Comparison of ENCODE assay signal across 8 cellular contexts in the genomic region with DNA sequence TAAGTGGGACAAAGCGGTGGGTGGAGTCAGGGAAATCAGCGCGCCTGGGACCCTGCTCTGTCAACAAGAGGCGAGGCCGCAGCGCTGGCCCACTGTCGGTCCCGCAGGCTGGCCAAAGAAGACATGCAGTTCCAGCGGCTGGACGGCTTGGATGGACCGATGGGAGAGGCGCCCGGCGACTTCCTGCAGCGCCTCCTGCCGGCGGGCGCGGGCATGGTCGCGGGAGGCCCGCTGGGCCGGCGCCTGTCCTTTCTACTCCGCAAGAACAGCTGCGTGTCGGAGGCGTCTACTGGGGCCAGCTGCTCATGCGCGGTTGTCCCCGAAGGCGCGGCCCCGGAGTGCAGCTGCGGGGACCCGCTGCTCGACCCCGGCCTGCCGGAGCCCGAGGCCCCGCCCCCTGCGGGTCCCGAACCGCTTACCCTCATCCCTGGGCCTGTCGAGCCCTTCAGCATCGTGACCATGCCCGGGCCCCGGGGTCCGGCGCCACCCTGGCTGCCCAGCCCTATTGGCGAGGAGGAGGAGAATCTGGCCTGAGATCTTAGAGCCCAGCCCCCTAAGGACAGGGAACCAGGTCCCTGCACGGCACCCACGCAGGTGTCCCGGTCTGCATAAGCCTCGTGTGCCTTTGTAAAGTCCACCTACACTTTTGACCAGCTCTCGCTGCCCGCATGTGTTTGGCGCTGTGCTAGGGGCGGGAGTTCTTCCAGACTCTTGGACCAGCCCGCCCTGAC. TPM values are rescaled to one million over a fixed set of nuclear protein-coding genes. Genes with fewer than 3 reads are reported as not detected.
DNase-seq lines count a peak whose midpoint lies in the region; ATAC-seq and TF ChIP-seq lines count a peak whose summit lies in the region.

No MANE protein-coding gene starts in this region.

- H3K27ac Mint-ChIP-seq in CD4-positive, alpha-beta memory T cell: no peak overlapping the region
- H3K27ac Mint-ChIP-seq in activated T-helper 2 cell treated with anti-CD3 and anti-CD28 coated beads, Interferon-gamma antibody, Interleukin-2, Interleukin-4, amounts not matched to agents 10 μg/mL and 5 μg/mL and 100 μg/mL, durations not matched to agents 14 hours and 24 hours and 36 hours: no peak overlapping the region
- peak overlapping the region in 1 of 3 experiments; percentile 56 for H3K27ac Mint-ChIP-seq in nephron

- H3K27ac ChIP-seq in CD4-positive, alpha-beta memory T cell (ENCODE audit: low read depth, low read length): no peak overlapping the region
- H3K27ac ChIP-seq in HUES6 (ENCODE audit: low read depth, low read length): no peak overlapping the region
- H3K27ac ChIP-seq in Peyer's patch: peak overlapping the region in 2 of 4 donors; percentile 11 to 30
- H3K27ac ChIP-seq in thyroid gland: peak overlapping the region in 1 of 3 donors; percentile 41

- POLR2A ChIA-PET in CD4-positive, alpha-beta memory T cell (lab: Charles Lee; ENCODE audit: partially characterized antibody): interaction anchor here (0.7 to 2.5 kb wide), 6 partner anchors 24 to 83 kb away, joined by 3 to 8 read pairs (median 4); a partner anchor contains a TSS

- no peak for ATAC-seq in HG02970 (IDR thresholded peaks at IDR 0.05; ENCODE audit: low FRiP score, unreplicated experiment)

- no peak overlapping the region for H3K4me3 ChIP-seq in CD4-positive, alpha-beta memory T cell (ENCODE audit: low read length in 2 of 2)
- H3K4me3 ChIP-seq in HUES6 (ENCODE audit: low read depth, low read length): peak overlapping the region; percentile 64
- H3K4me3 ChIP-seq in Peyer's patch: peak overlapping the region in 3 of 4 donors; percentile 39 to 41 (median 39)
- H3K4me3 ChIP-seq in fibroblast of the aortic adventitia (ENCODE audit: low read depth, low read length): peak overlapping the region; percentile 50
- H3K4me3 ChIP-seq in thyroid gland (replicated peaks in 1 of 3): peak overlapping the region in 1 of 3 donors; percentile 24

- peak overlapping the region in 5 of 8 donors; percentile 5 to 41 (median 32) for H3K4me3 Mint-ChIP-seq in CD4-positive, alpha-beta memory T cell
- H3K4me3 Mint-ChIP-seq in activated T-helper 2 cell treated with anti-CD3 and anti-CD28 coated beads, Interferon-gamma antibody, Interleukin-2, Interleukin-4, amounts not matched to agents 10 μg/mL and 5 μg/mL and 100 μg/mL, durations not matched to agents 14 hours and 24 hours and 36 hours (ENCODE audit: low read depth): peak overlapping the region; percentile 47
- peak overlapping the region; percentile 69 to 76 (median 71) for H3K4me3 Mint-ChIP-seq in nephron

- peak overlapping the region; percentile 15 for H3K9ac ChIP-seq in HUES6 (ENCODE audit: low read length)

- peaks cover 4 to 10% (median 5%) of the 10 kb centered on the region in 4 donors for H3K4me1 Mint-ChIP-seq in CD4-positive, alpha-beta memory T cell
- H3K4me1 Mint-ChIP-seq in activated T-helper 2 cell treated with anti-CD3 and anti-CD28 coated beads, Interferon-gamma antibody, Interleukin-2, Interleukin-4, amounts not matched to agents 10 μg/mL and 5 μg/mL and 100 μg/mL, durations not matched to agents 14 hours and 24 hours and 36 hours (ENCODE audit: low read depth): peaks cover 4% of the 10 kb centered on the region
- H3K4me1 Mint-ChIP-seq in nephron: no peaks in the 10 kb centered on the region

- no peaks in the 10 kb centered on the region for H3K36me3 Mint-ChIP-seq in CD4-positive, alpha-beta memory T cell
- no peaks in the 10 kb centered on the region for H3K36me3 Mint-ChIP-seq in activated T-helper 2 cell treated with anti-CD3 and anti-CD28 coated beads, Interferon-gamma antibody, Interleukin-2, Interleukin-4, amounts not matched to agents 10 μg/mL and 5 μg/mL and 100 μg/mL, durations not matched to agents 14 hours and 24 hours and 36 hours (ENCODE audit: low read depth)
- peaks cover 9% of the 10 kb centered on the region for H3K36me3 Mint-ChIP-seq in nephron (ENCODE audit: low read depth)

- peaks cover 3% of the 10 kb centered on the region for H3K4me1 ChIP-seq in CD4-positive, alpha-beta memory T cell (ENCODE audit: insufficient read depth, low read length)
- 0 out of 2 replicates have a peak, but pooled peaks cover 5% of the 10 kb centered on the region for H3K4me1 ChIP-seq in HUES6 (ENCODE audit: control insufficient read depth, insufficient read depth, low read length)
- H3K4me1 ChIP-seq in Peyer's patch: peaks cover 0 to 11% (median 4%) of the 10 kb centered on the region in 4 donors
- peaks cover 9% of the 10 kb centered on the region in 2 donors for H3K4me1 ChIP-seq in thyroid gland

- peaks cover 1 to 7% of the 10 kb centered on the region in 2 donors for H3K27me3 Mint-ChIP-seq in CD4-positive, alpha-beta memory T cell
- peaks cover 2% of the 10 kb centered on the region for H3K27me3 Mint-ChIP-seq in activated T-helper 2 cell treated with anti-CD3 and anti-CD28 coated beads, Interferon-gamma antibody, Interleukin-2, Interleukin-4, amounts not matched to agents 10 μg/mL and 5 μg/mL and 100 μg/mL, durations not matched to agents 14 hours and 24 hours and 36 hours (ENCODE audit: low read depth)
- H3K27me3 Mint-ChIP-seq in nephron (ENCODE audit: low read depth): peaks cover 11% of the 10 kb centered on the region

- WGBS in thyroid gland, 2 donors: 11 to 14% methylated on average over 10 to 34 of the region's 60 CpGs

- no peaks in the 10 kb centered on the region for H3K27me3 ChIP-seq in CD4-positive, alpha-beta memory T cell (ENCODE audit: insufficient read depth, low read length)
- H3K27me3 ChIP-seq in HUES6 (ENCODE audit: control insufficient read depth, insufficient read depth, low read length) (peaks cover 30% of the 10 kb centered on the region), Peyer's patch (no peaks in the 10 kb centered on the region), thyroid gland (no peaks in the 10 kb centered on the region)

- TF ChIP-seq CTCF in Peyer's patch (IDR thresholded peaks at IDR 0.05) (peak; percentile 74 to 93 (median 91)), fibroblast of the aortic adventitia (IDR thresholded peaks at IDR 0.05; ENCODE audit: insufficient read depth, low read length) (peak; percentile 63), nephron (IDR thresholded peaks at IDR 0.05; ENCODE audit: unreplicated experiment in 3 of 3) (peak; percentile 93 to 95 (median 94)), thyroid gland (IDR thresholded peaks at IDR 0.05) (peak; percentile 55 to 96 (median 79))

- CTCF ChIA-PET in CD4-positive, alpha-beta memory T cell (lab: Charles Lee; ENCODE audit: partially characterized antibody): interaction anchor here (0.6 to 27.8 kb wide), 24 partner anchors 10 to 573 kb away, joined by 3 to 906 read pairs (median 6); a partner anchor contains a TSS

- peak in 4 of 5 donors; percentile 56 to 61 (median 58) for DNase-seq in CD4-positive, alpha-beta memory T cell
- DNase-seq in Peyer's patch (peak; percentile 41 to 84 (median 82)), fibroblast of the aortic adventitia (ENCODE audit: low read depth) (peak; percentile 57), thyroid gland (peak; percentile 67 to 68)
- peak; percentile 65 for DNase-seq in activated T-helper 2 cell treated with anti-CD3 and anti-CD28 coated beads, Interferon-gamma antibody, Interleukin-2, Interleukin-4, amounts not matched to agents 10 μg/mL and 5 μg/mL and 100 μg/mL, durations not matched to agents 14 hours and 24 hours and 36 hours (ENCODE audit: low spot score)

- TF ChIP-seq POLR2A in Peyer's patch (IDR thresholded peaks at IDR 0.05): peak in 1 of 2 donors; percentile 12
- TF ChIP-seq POLR2A in thyroid gland (IDR thresholded peaks at IDR 0.05): peak in 1 of 2 donors; percentile 8

- no peaks in the 10 kb centered on the region for H3K36me3 ChIP-seq in CD4-positive, alpha-beta memory T cell (ENCODE audit: insufficient read depth, low read length)
- H3K36me3 ChIP-seq in HUES6 (ENCODE audit: control insufficient read depth, insufficient read depth, low read length): peaks cover 6% of the 10 kb centered on the region; the same call in 1 of the 2 replicates
- peaks cover 0 to 2% (median 0%) of the 10 kb centered on the region in 3 donors for H3K36me3 ChIP-seq in Peyer's patch
- H3K36me3 ChIP-seq in thyroid gland: peaks cover 1 to 6% of the 10 kb centered on the region in 2 donors

- H3K9me3 Mint-ChIP-seq in CD4-positive, alpha-beta memory T cell: no peaks in the 10 kb centered on the region
- no peaks in the 10 kb centered on the region for H3K9me3 Mint-ChIP-seq in activated T-helper 2 cell treated with anti-CD3 and anti-CD28 coated beads, Interferon-gamma antibody, Interleukin-2, Interleukin-4, amounts not matched to agents 10 μg/mL and 5 μg/mL and 100 μg/mL, durations not matched to agents 14 hours and 24 hours and 36 hours
- H3K9me3 Mint-ChIP-seq in nephron: no peaks in the 10 kb centered on the region

- intact Hi-C loops in CD4-positive, alpha-beta memory T cell (cut with micrococcal nuclease): loop anchor here (1.0 kb wide), 1 partner anchor 40 kb away; no protein-coding TSS in a partner anchor
- intact Hi-C loops in activated T-helper 2 cell treated with anti-CD3 and anti-CD28 coated beads, Interferon-gamma antibody, Interleukin-2, Interleukin-4, amounts not matched to agents 10 μg/mL and 5 μg/mL and 100 μg/mL, durations not matched to agents 14 hours and 24 hours and 36 hours (cut with micrococcal nuclease): no loop called here
- intact Hi-C loops in thyroid gland (cut with DNase I): no loop called here

- H3K9me3 ChIP-seq in CD4-positive, alpha-beta memory T cell (ENCODE audit: control insufficient read depth in 1 of 2, low read length in 2 of 2): no peaks in the 10 kb centered on the region
- H3K9me3 ChIP-seq in HUES6 (ENCODE audit: control insufficient read depth, insufficient read depth, low read depth, low read length) (no peaks in the 10 kb centered on the region), Peyer's patch (no peaks in the 10 kb centered on the region), thyroid gland (no peaks in the 10 kb centered on the region)

RNA-seq across cellular contexts. Expression of a gene that starts 6.1 kb away (rescaled TPM):
- not detected for total RNA-seq in CD4-positive, alpha-beta memory T cell
- polyA plus RNA-seq in CD4-positive, alpha-beta memory T cell: not detected
- total RNA-seq in Peyer's patch (10 to 100 TPM in 3 of 4 donors, not detected in 1; 20.5 to 82.0 (median 40.6) TPM), fibroblast of the aortic adventitia (ENCODE audit: low replicate concordance) (not detected in 2 replicates), thyroid gland (not detected)
- total RNA-seq in activated T-helper 2 cell treated with anti-CD3 and anti-CD28 coated beads, Interferon-gamma antibody, Interleukin-2, Interleukin-4, amounts not matched to agents 10 μg/mL and 5 μg/mL and 100 μg/mL, durations not matched to agents 14 hours and 24 hours and 36 hours: 0.11 TPM in 1 of 2 replicates, not detected in the other

RNA-seq across cellular contexts. Expression of a gene that starts 17.6 kb away (rescaled TPM):
- total RNA-seq in CD4-positive, alpha-beta memory T cell: 10 to 100 TPM; 23.3 to 24.2 TPM
- 1 to 10 TPM; 2.6 to 3.4 TPM for polyA plus RNA-seq in CD4-positive, alpha-beta memory T cell
- total RNA-seq in Peyer's patch: 100 to 1,000 TPM; 193 to 379 (median 285) TPM
- total RNA-seq in activated T-helper 2 cell treated with anti-CD3 and anti-CD28 coated beads, Interferon-gamma antibody, Interleukin-2, Interleukin-4, amounts not matched to agents 10 μg/mL and 5 μg/mL and 100 μg/mL, durations not matched to agents 14 hours and 24 hours and 36 hours: 18.3 and 25.1 TPM in 2 replicates
- 15.5 and 31.2 TPM in 2 replicates for total RNA-seq in fibroblast of the aortic adventitia (ENCODE audit: low replicate concordance)
- 100 to 1,000 TPM; 128 to 145 (median 136) TPM for total RNA-seq in thyroid gland

RNA-seq across cellular contexts. Expression of a gene that starts 20.4 kb away (rescaled TPM):
- 10 to 100 TPM; 30.8 to 34.5 TPM for total RNA-seq in CD4-positive, alpha-beta memory T cell
- 100 to 1,000 TPM in 1 of 2 donors, 10 to 100 TPM in 1; 60.6 to 114 TPM for polyA plus RNA-seq in CD4-positive, alpha-beta memory T cell
- total RNA-seq in Peyer's patch (10 to 100 TPM; 23.1 to 31.9 (median 30.5) TPM), fibroblast of the aortic adventitia (ENCODE audit: low replicate concordance) (61.2 and 84.5 TPM in 2 replicates), thyroid gland (10 to 100 TPM; 70.7 to 88.8 (median 83.3) TPM)
- total RNA-seq in activated T-helper 2 cell treated with anti-CD3 and anti-CD28 coated beads, Interferon-gamma antibody, Interleukin-2, Interleukin-4, amounts not matched to agents 10 μg/mL and 5 μg/mL and 100 μg/mL, durations not matched to agents 14 hours and 24 hours and 36 hours: 62.7 and 62.8 TPM in 2 replicates

RNA-seq across cellular contexts. Expression of a gene that starts 23.2 kb away (rescaled TPM):
- total RNA-seq in CD4-positive, alpha-beta memory T cell: 100 to 1,000 TPM; 199 to 209 TPM
- polyA plus RNA-seq in CD4-positive, alpha-beta memory T cell: 100 to 1,000 TPM; 175 to 243 TPM
- total RNA-seq in Peyer's patch: 100 to 1,000 TPM; 134 to 297 (median 185) TPM
- 204 and 210 TPM in 2 replicates for total RNA-seq in activated T-helper 2 cell treated with anti-CD3 and anti-CD28 coated beads, Interferon-gamma antibody, Interleukin-2, Interleukin-4, amounts not matched to agents 10 μg/mL and 5 μg/mL and 100 μg/mL, durations not matched to agents 14 hours and 24 hours and 36 hours
- 145 and 172 TPM in 2 replicates for total RNA-seq in fibroblast of the aortic adventitia (ENCODE audit: low replicate concordance)
- 100 to 1,000 TPM; 261 to 416 (median 329) TPM for total RNA-seq in thyroid gland

RNA-seq across cellular contexts. Expression of a gene that starts 33.6 kb away (rescaled TPM):
- total RNA-seq in CD4-positive, alpha-beta memory T cell: 100 to 1,000 TPM; 103 to 106 TPM
- polyA plus RNA-seq in CD4-positive, alpha-beta memory T cell: 1,000 to 10,000 TPM in 1 of 2 donors, 100 to 1,000 TPM in 1; 771 to 3,132 TPM
- total RNA-seq in Peyer's patch (100 to 1,000 TPM; 111 to 324 (median 152) TPM), fibroblast of the aortic adventitia (ENCODE audit: low replicate concordance) (87.9 and 263 TPM in 2 replicates), thyroid gland (100 to 1,000 TPM; 111 to 393 (median 220) TPM)
- total RNA-seq in activated T-helper 2 cell treated with anti-CD3 and anti-CD28 coated beads, Interferon-gamma antibody, Interleukin-2, Interleukin-4, amounts not matched to agents 10 μg/mL and 5 μg/mL and 100 μg/mL, durations not matched to agents 14 hours and 24 hours and 36 hours: 333 and 351 TPM in 2 replicates

Comparison
In these comparisons a context has a peak if more than half of its experiments do, and no peak if none do; other contexts are left out.
1. H3K4me3 ChIP-seq: peak in HUES6 (single experiment), Peyer's patch (3 of 4) and fibroblast of the aortic adventitia (single experiment); none in CD4-positive, alpha-beta memory T cell (0 of 2).
2. Peak in every context shown above with its lines, with median percentiles within 50 percentile points of each other: DNase-seq, H3K4me3 Mint-ChIP-seq and CTCF ChIP-seq.